ENCODE assay signal across 10 cellular contexts in genomic region chr11:10592331-10592730, GRCh38. TPM values are rescaled to one million over a fixed set of nuclear protein-coding genes. Genes with fewer than 3 reads are reported as not detected.
DNase-seq lines count a peak whose midpoint lies in the region; ATAC-seq, FAIRE-seq and TF ChIP-seq lines count a peak whose summit lies in the region.
"Had no signal": no experiment of that assay in that cellular context is flagged by ENCODE, and none has a peak within 500 bp of the region (broad histone marks: within the 10 kb centered on the region; RNA-seq: fewer than 3 reads in every experiment).

No MANE protein-coding gene starts in this region.

- in situ Hi-C loops in astrocyte of the cerebellum (cut with HindIII; ENCODE audit: low sequenced_read_pairs), result no loop called here

- H3K9me3 ChIP-seq in heart left ventricle, result no peaks in the 10 kb centered on the region
- H3K9me3 ChIP-seq in keratinocyte (ENCODE audit: control insufficient read depth, low read depth, low read length), result peaks cover 2% of the 10 kb centered on the region
- no peaks in the 10 kb centered on the region for H3K9me3 ChIP-seq in uterus
- H3K9me3 ChIP-seq: BLaER1, tibial nerve had no signal

- no peaks in the 10 kb centered on the region for H4K20me1 ChIP-seq in keratinocyte (ENCODE audit: control insufficient read depth, extremely low read depth, insufficient read depth, low read length)
- H4K20me1 ChIP-seq: BLaER1 had no signal

- H3K4me1 ChIP-seq in heart left ventricle (peaks cover 0 to 41% (median 0%) of the 10 kb centered on the region in 12 donors), keratinocyte (ENCODE audit: control insufficient read depth, extremely low read depth, insufficient read depth, low read length) (peaks cover 51% of the 10 kb centered on the region), uterus (no peaks in the 10 kb centered on the region)
- H3K4me1 ChIP-seq: BLaER1, tibial nerve had no signal

- intact Hi-C loops in heart left ventricle (cut with DNase I), result no loop called here
- intact Hi-C loops in Right ventricle myocardium inferior (cut with DNase I), result no loop called here
- intact Hi-C loops in uterus (cut with DNase I; ENCODE audit: low total_unique reads), result no loop called here

- no peak for TF ChIP-seq CTCF in heart left ventricle (IDR thresholded peaks at IDR 0.05)
- TF ChIP-seq CTCF in astrocyte of the cerebellum (IDR thresholded peaks at IDR 0.05; ENCODE audit: low read depth, low read length, missing control alignments), result no peak
- no peak for TF ChIP-seq CTCF in keratinocyte (optimal IDR thresholded peaks at IDR 0.05 in 1 of 3, IDR thresholded peaks at IDR 0.05 in 1 of 3, conservative IDR thresholded peaks at IDR 0.05 in 1 of 3; ENCODE audit: extremely low read depth in 1 of 3, insufficient read depth in 2 of 3, low read length in 3 of 3)
- TF ChIP-seq CTCF in uterus (IDR thresholded peaks at IDR 0.05), result no peak

- no peaks in the 10 kb centered on the region for H3K36me3 ChIP-seq in heart left ventricle
- no peaks in the 10 kb centered on the region for H3K36me3 ChIP-seq in keratinocyte (ENCODE audit: control insufficient read depth in 2 of 2, extremely low read depth in 1 of 2, insufficient read depth in 2 of 2, low read length in 2 of 2)
- H3K36me3 ChIP-seq in uterus, result no peaks in the 10 kb centered on the region
- H3K36me3 ChIP-seq: BLaER1, tibial nerve had no signal

- dilution Hi-C loops in keratinocyte (cut with MboI; ENCODE audit: extremely low pct_ligation_motif_present, low sequenced_read_pairs), result no loop called here

- TF ChIP-seq POLR2A in heart left ventricle (IDR thresholded peaks at IDR 0.05) (no peak), uterus (IDR thresholded peaks at IDR 0.05) (no peak)

- H3K4me2 ChIP-seq in keratinocyte (ENCODE audit: control insufficient read depth, extremely low read depth, insufficient read depth, low read depth, low read length), result peak overlapping the region; percentile 19
- H3K4me2 ChIP-seq: BLaER1 had no signal

- no peak overlapping the region for H3K4me3 ChIP-seq in heart left ventricle
- H3K4me3 ChIP-seq in astrocyte of the cerebellum (ENCODE audit: low read depth, low read length), result no peak overlapping the region
- H3K4me3 ChIP-seq in keratinocyte (ENCODE audit: control insufficient read depth in 2 of 3, extremely low read depth in 1 of 3, insufficient read depth in 2 of 3, low read depth in 1 of 3, low read length in 3 of 3), result no peak overlapping the region
- H3K4me3 ChIP-seq in uterus, result no peak overlapping the region
- H3K4me3 ChIP-seq: BLaER1, tibial nerve had no signal

- H3K79me2 ChIP-seq in keratinocyte (ENCODE audit: control insufficient read depth, insufficient read depth, low read length), result no peaks in the 10 kb centered on the region

- ATAC-seq in heart left ventricle (peak in 3 of 4 donors; percentile 43 to 70 (median 49)), Right ventricle myocardium inferior (no peak), HG03442 (IDR thresholded peaks at IDR 0.05; ENCODE audit: unreplicated experiment) (no peak), GM21619 (IDR thresholded peaks at IDR 0.05; ENCODE audit: unreplicated experiment) (no peak)

- peak; percentile 84 for FAIRE-seq in keratinocyte (lab: Jason Lieb, UNC)

- no peak for DNase-seq in heart left ventricle
- no peak for DNase-seq in Right ventricle myocardium inferior (ENCODE audit: missing footprints)
- DNase-seq in astrocyte of the cerebellum (ENCODE audit: low read depth), result peak; percentile 75
- DNase-seq in keratinocyte (ENCODE audit: low read depth, low spot score), result no peak
- no peak for DNase-seq in uterus
- no peak for DNase-seq in stimulated activated CD4-positive, alpha-beta T cell treated with anti-CD3 and anti-CD28 coated beads, Interleukin-4, amount 100 ng/mL, for 1 hour

- H3K27ac ChIP-seq in heart left ventricle (peak overlapping the region in 2 of 12 donors; percentile 25 to 38), keratinocyte (ENCODE audit: control insufficient read depth, insufficient read depth, low read length) (peak overlapping the region; percentile 100), uterus (peak overlapping the region; percentile 27 to 38)
- H3K27ac ChIP-seq: BLaER1 had no signal

- H3K27me3 ChIP-seq in heart left ventricle, result no peaks in the 10 kb centered on the region
- H3K27me3 ChIP-seq in keratinocyte (ENCODE audit: control insufficient read depth, extremely low read depth, insufficient read depth, low read length), result no peaks in the 10 kb centered on the region
- H3K27me3 ChIP-seq in uterus, result no peaks in the 10 kb centered on the region
- H3K27me3 ChIP-seq: BLaER1, tibial nerve had no signal

- H3K9me1 ChIP-seq in keratinocyte (ENCODE audit: control insufficient read depth, extremely low read depth, insufficient read depth, low read length), result no peaks in the 10 kb centered on the region

- no peak overlapping the region for H2AFZ ChIP-seq in keratinocyte (ENCODE audit: control insufficient read depth, low read length)

- WGBS in heart left ventricle, 4 donors, result 55 to 65% (median 59%) methylated on average over 2 of the region's 2 CpGs

- peak overlapping the region; percentile 28 for H3K9ac ChIP-seq in keratinocyte (ENCODE audit: control insufficient read depth, extremely low read depth, insufficient read depth, low read length)
- H3K9ac ChIP-seq: BLaER1 had no signal

RNA-seq across cellular contexts. Expression of gene LYVE1, which starts 23.9 kb away (rescaled TPM):
- total RNA-seq in heart left ventricle, result 100 to 1,000 TPM in 1 of 9 donors, 10 to 100 TPM in 7, 1 to 10 TPM in 1; 8.1 to 163 (median 36.6) TPM
- 10 to 100 TPM in 1 of 2 donors, 1 to 10 TPM in 1; 8.5 to 15.5 TPM for polyA plus RNA-seq in heart left ventricle
- 106 TPM for total RNA-seq in Right ventricle myocardium inferior
- polyA plus RNA-seq in keratinocyte, result not detected in 3 replicates
- not detected for polyA plus RNA-seq in keratinocyte (2011; ENCODE audit: low read depth)
- not detected in 2 replicates for polyA plus RNA-seq in keratinocyte (2011; cell fraction: cytosol; rRNA removed)
- not detected in 2 replicates for polyA plus RNA-seq in keratinocyte (2011; cell fraction: nucleus; rRNA removed)
- not detected in 2 replicates for polyA plus RNA-seq in keratinocyte (2012; ENCODE audit: low replicate concordance)
- not detected in 3 replicates for polyA minus RNA-seq in keratinocyte
- polyA minus RNA-seq in keratinocyte (2011; cell fraction: cytosol; rRNA and poly(A)+ RNA removed), result not detected
- polyA minus RNA-seq in keratinocyte (2011; cell fraction: nucleus; rRNA and poly(A)+ RNA removed), result not detected in 2 replicates
- total RNA-seq in uterus, result 100 to 1,000 TPM in 1 of 4 donors, 10 to 100 TPM in 3; 12.8 to 154 (median 44.0) TPM

RNA-seq across cellular contexts. Expression of gene RNF141, which starts 51.3 kb away (rescaled TPM):
- total RNA-seq in heart left ventricle, result 10 to 100 TPM; 18.8 to 42.8 (median 36.5) TPM
- polyA plus RNA-seq in heart left ventricle, result 10 to 100 TPM in 1 of 2 donors, 1 to 10 TPM in 1; 7.8 to 11.6 TPM
- total RNA-seq in Right ventricle myocardium inferior, result 37.9 TPM
- 27.8 to 59.1 TPM (median 45.2 TPM) in 3 replicates for polyA plus RNA-seq in keratinocyte
- polyA plus RNA-seq in keratinocyte (2011; ENCODE audit: low read depth), result 56.1 TPM
- polyA plus RNA-seq in keratinocyte (2011; cell fraction: cytosol; rRNA removed), result 26.5 and 45.6 TPM in 2 replicates
- 13.4 and 21.0 TPM in 2 replicates for polyA plus RNA-seq in keratinocyte (2011; cell fraction: nucleus; rRNA removed)
- polyA plus RNA-seq in keratinocyte (2012; ENCODE audit: low replicate concordance), result 34.4 and 54.8 TPM in 2 replicates
- polyA minus RNA-seq in keratinocyte, result 9.1 to 40.1 TPM (median 34.0 TPM) in 3 replicates
- polyA minus RNA-seq in keratinocyte (2011; cell fraction: cytosol; rRNA and poly(A)+ RNA removed), result 28.4 TPM
- polyA minus RNA-seq in keratinocyte (2011; cell fraction: nucleus; rRNA and poly(A)+ RNA removed), result 8.3 and 14.4 TPM in 2 replicates
- 10 to 100 TPM; 19.7 to 49.7 (median 25.2) TPM for total RNA-seq in uterus

Comparison
In these comparisons a context has a peak if more than half of its experiments do, and no peak if none do; other contexts are left out.
1. ATAC-seq: peak in heart left ventricle (3 of 4); none in Right ventricle myocardium inferior (single experiment), HG03442 (single experiment) and GM21619 (single experiment).